In the genomic region with DNA sequence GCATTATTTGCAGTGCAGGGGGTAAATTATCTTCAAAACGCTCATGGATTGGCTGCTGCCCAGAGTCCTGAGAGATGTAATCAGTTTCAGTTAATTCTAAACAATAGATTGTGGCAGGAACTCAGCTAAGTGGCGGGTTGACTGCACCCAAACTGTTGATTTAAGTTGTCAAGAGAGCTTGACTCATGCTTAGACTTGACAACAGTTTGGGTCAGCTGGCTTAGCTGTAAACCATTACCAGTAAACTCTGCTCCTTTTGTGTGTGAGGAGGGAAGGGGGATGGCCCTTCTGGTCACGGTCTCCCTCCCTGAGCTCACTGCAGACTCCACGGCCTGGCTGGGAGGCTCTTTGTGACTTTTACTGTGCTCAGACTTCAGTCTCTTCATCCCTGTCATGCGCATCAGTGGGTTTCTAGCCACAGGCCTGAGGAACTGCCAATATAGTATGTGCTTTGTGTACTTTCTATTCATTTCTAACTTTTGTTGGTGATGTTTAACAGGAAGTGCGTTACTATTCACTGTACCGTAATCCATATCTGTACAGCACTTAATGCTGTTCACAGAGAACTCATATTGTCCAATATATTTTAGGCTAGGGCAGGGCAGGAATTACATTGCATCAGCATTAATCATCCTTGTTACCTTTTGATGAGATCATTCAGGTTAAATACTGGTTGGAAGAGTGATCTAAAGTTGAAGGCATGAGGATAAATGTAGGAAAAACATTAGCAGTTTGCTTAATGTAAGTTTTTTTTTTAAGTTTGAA, we compare ENCODE assay signal across 9 cellular contexts.
A peak's percentile ranks its signal among the peaks of the same experiment; 100 is the strongest.
DNase-seq lines count a peak whose midpoint lies in the region; ATAC-seq and TF ChIP-seq lines count a peak whose summit lies in the region.
"Had no signal": no experiment of that assay in that cellular context is flagged by ENCODE, and none has a peak within 500 bp of the region (broad histone marks: within the 10 kb centered on the region; RNA-seq: fewer than 3 reads in every experiment).

No MANE protein-coding gene starts in this region.

- H3K4me3 ChIP-seq in astrocyte of the spinal cord (ENCODE audit: low read depth, low read length) (no peak overlapping the region), neural progenitor cell (no peak overlapping the region)

- H3K27ac Mint-ChIP-seq in neural progenitor cell = peak overlapping the region; percentile 35
- no peak overlapping the region for H3K27ac Mint-ChIP-seq in activated CD4-positive, alpha-beta T cell treated with anti-CD3 and anti-CD28 coated beads, Interleukin-2, amount 10 ng/mL, durations not matched to agents 7 days and 5 days
- H3K27ac Mint-ChIP-seq: stimulated activated naive CD8-positive, alpha-beta T cell treated with anti-CD3 and anti-CD28 coated beads, Interleukin-15, Interleukin-2, amounts not matched to agents 100 ng/mL and 50 ng/mL, for 24 hours had no signal

- no peaks in the 10 kb centered on the region for H3K27me3 ChIP-seq in neural progenitor cell

- H3K4me1 Mint-ChIP-seq in neural progenitor cell = peaks cover 8% of the 10 kb centered on the region
- H3K4me1 Mint-ChIP-seq in activated T-cell treated with anti-CD3 and anti-CD28 coated beads, Interleukin-2, amount 50 U/mL, for 4 hours (ENCODE audit: low read depth) = no peaks in the 10 kb centered on the region
- H3K4me1 Mint-ChIP-seq in activated CD4-positive, alpha-beta T cell treated with anti-CD3 and anti-CD28 coated beads, Interleukin-2, amount 10 ng/mL, durations not matched to agents 7 days and 5 days = no peaks in the 10 kb centered on the region

- peaks cover 11% of the 10 kb centered on the region for H3K4me1 ChIP-seq in neural progenitor cell

- no peak overlapping the region for H2AFZ ChIP-seq in neural progenitor cell (replicated peaks)

- no peak overlapping the region for H3K4me3 Mint-ChIP-seq in neural progenitor cell
- no peak overlapping the region for H3K4me3 Mint-ChIP-seq in activated T-cell treated with anti-CD3 and anti-CD28 coated beads, Interleukin-2, amount 50 U/mL, for 4 hours
- no peak overlapping the region for H3K4me3 Mint-ChIP-seq in activated CD4-positive, alpha-beta T cell treated with anti-CD3 and anti-CD28 coated beads, Interleukin-2, amount 10 ng/mL, durations not matched to agents 7 days and 5 days
- H3K4me3 Mint-ChIP-seq: stimulated activated naive CD8-positive, alpha-beta T cell treated with anti-CD3 and anti-CD28 coated beads, Interleukin-15, Interleukin-2, amounts not matched to agents 100 ng/mL and 50 ng/mL, for 24 hours had no signal

- no peaks in the 10 kb centered on the region for H3K9me3 ChIP-seq in neural progenitor cell (ENCODE audit: low read depth)

- H4K20me1 ChIP-seq in neural progenitor cell (ENCODE audit: low read depth) = no peaks in the 10 kb centered on the region

- no peak overlapping the region for H3K27ac ChIP-seq in neural progenitor cell

- peaks cover 2% of the 10 kb centered on the region for H3K36me3 Mint-ChIP-seq in neural progenitor cell
- H3K36me3 Mint-ChIP-seq in activated T-cell treated with anti-CD3 and anti-CD28 coated beads, Interleukin-2, amount 50 U/mL, for 4 hours (ENCODE audit: insufficient read depth) = peaks cover 26% of the 10 kb centered on the region
- peaks cover 13% of the 10 kb centered on the region for H3K36me3 Mint-ChIP-seq in activated CD4-positive, alpha-beta T cell treated with anti-CD3 and anti-CD28 coated beads, Interleukin-2, amount 10 ng/mL, durations not matched to agents 7 days and 5 days (ENCODE audit: low read depth)

- POLR2A ChIA-PET in activated CD4-positive, alpha-beta T cell treated with anti-CD3 and anti-CD28 coated beads, Interleukin-2, amount 10 ng/mL, durations not matched to agents 7 days and 5 days (lab: Charles Lee) = no interaction called here

- no peaks in the 10 kb centered on the region for H3F3A ChIP-seq in neural progenitor cell (ENCODE audit: low read depth)

- peak; percentile 60 for DNase-seq in ELF-1 (ENCODE audit: low read depth, low spot score)
- peak; percentile 5 for DNase-seq in HuH-7 (ENCODE audit: low spot score)
- peak; percentile 86 for DNase-seq in astrocyte of the spinal cord (ENCODE audit: low read depth, low spot score)
- peak; percentile 60 for DNase-seq in neural progenitor cell (ENCODE audit: low spot score)
- DNase-seq in activated T-cell treated with anti-CD3 and anti-CD28 coated beads, Interleukin-2, amount 50 U/mL, for 4 hours = no peak
- no peak for DNase-seq in EL
- DNase-seq in activated CD4-positive, alpha-beta T cell treated with anti-CD3 and anti-CD28 coated beads, Interleukin-2, amount 10 ng/mL, durations not matched to agents 7 days and 5 days = no peak

- CTCF ChIA-PET in activated CD4-positive, alpha-beta T cell treated with anti-CD3 and anti-CD28 coated beads, Interleukin-2, amount 10 ng/mL, durations not matched to agents 7 days and 5 days (lab: Charles Lee) = no interaction called here

- H3K4me2 ChIP-seq in neural progenitor cell = no peak overlapping the region

- H3K9ac ChIP-seq in neural progenitor cell = no peak overlapping the region

- peaks cover 2% of the 10 kb centered on the region for H3K27me3 Mint-ChIP-seq in neural progenitor cell (ENCODE audit: insufficient read depth, low read depth)
- no peaks in the 10 kb centered on the region for H3K27me3 Mint-ChIP-seq in activated T-cell treated with anti-CD3 and anti-CD28 coated beads, Interleukin-2, amount 50 U/mL, for 4 hours (ENCODE audit: low read depth)
- H3K27me3 Mint-ChIP-seq in activated CD4-positive, alpha-beta T cell treated with anti-CD3 and anti-CD28 coated beads, Interleukin-2, amount 10 ng/mL, durations not matched to agents 7 days and 5 days = no peaks in the 10 kb centered on the region
- H3K27me3 Mint-ChIP-seq: stimulated activated naive CD8-positive, alpha-beta T cell treated with anti-CD3 and anti-CD28 coated beads, Interleukin-15, Interleukin-2, amounts not matched to agents 100 ng/mL and 50 ng/mL, for 24 hours had no signal

- no peak for TF ChIP-seq CTCF in astrocyte of the spinal cord (IDR thresholded peaks at IDR 0.05; ENCODE audit: low read depth, low read length)
- no peak for TF ChIP-seq CTCF in neural progenitor cell (IDR thresholded peaks at IDR 0.05)

- peaks cover 1% of the 10 kb centered on the region for H3K9me3 Mint-ChIP-seq in neural progenitor cell
- H3K9me3 Mint-ChIP-seq in activated T-cell treated with anti-CD3 and anti-CD28 coated beads, Interleukin-2, amount 50 U/mL, for 4 hours = peaks cover 21% of the 10 kb centered on the region
- peaks cover 11% of the 10 kb centered on the region for H3K9me3 Mint-ChIP-seq in activated CD4-positive, alpha-beta T cell treated with anti-CD3 and anti-CD28 coated beads, Interleukin-2, amount 10 ng/mL, durations not matched to agents 7 days and 5 days

- in situ Hi-C loops in astrocyte of the spinal cord (cut with HindIII; ENCODE audit: low sequenced_read_pairs) = no loop called here

- ATAC-seq in GM21717 (IDR thresholded peaks at IDR 0.05; ENCODE audit: unreplicated experiment) = peak; percentile 94
- no peak for ATAC-seq in activated T-cell treated with anti-CD3 and anti-CD28 coated beads, Interleukin-2, amount 50 U/mL, for 4 hours

- H3K36me3 ChIP-seq in neural progenitor cell = no peaks in the 10 kb centered on the region

- no peaks in the 10 kb centered on the region for H3K79me2 ChIP-seq in neural progenitor cell (ENCODE audit: low read depth)

Comparison
In these comparisons a context has a peak if more than half of its experiments do, and no peak if none do; other contexts are left out.
1. DNase-seq: peak in ELF-1 (single experiment), HuH-7 (single experiment), astrocyte of the spinal cord (single experiment) and neural progenitor cell (single experiment); none in activated T-cell treated with anti-CD3 and anti-CD28 coated beads, Interleukin-2, amount 50 U/mL, for 4 hours (single experiment), EL (single experiment) and activated CD4-positive, alpha-beta T cell treated with anti-CD3 and anti-CD28 coated beads, Interleukin-2, amount 10 ng/mL, durations not matched to agents 7 days and 5 days (single experiment).